Comparison of ENCODE assay signal across 15 cellular contexts in the genomic region with DNA sequence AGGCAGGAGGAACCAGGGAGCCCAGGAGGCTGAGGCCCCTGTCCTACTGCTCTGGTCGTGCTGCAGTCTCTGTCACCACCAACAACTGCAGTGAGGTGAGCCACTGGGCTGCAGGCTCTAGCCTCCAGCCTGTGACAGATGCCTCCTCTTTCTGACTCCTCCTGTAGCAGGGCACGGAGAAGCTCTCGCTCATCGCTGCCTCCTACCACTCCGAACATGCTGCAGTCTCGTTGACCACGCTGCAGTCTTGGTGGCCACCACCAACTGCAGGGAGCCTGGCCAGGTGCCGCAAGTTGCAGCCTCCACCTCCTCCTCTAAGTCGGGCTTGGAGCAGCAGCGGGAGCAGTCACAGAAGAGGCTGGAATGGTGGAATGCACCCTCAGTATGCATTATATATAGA.
"Had no signal": no experiment of that assay in that cellular context is flagged by ENCODE, and none has a peak within 500 bp of the region (broad histone marks: within the 10 kb centered on the region; RNA-seq: fewer than 3 reads in every experiment).

No MANE protein-coding gene starts in this region.

- H3K36me3 Mint-ChIP-seq: mesothelial cell of epicardium, natural killer cell had no signal

- H2AFZ ChIP-seq: hepatocyte had no signal

- H3K27ac ChIP-seq: dorsolateral prefrontal cortex, gastrocnemius medialis, hepatocyte, ovary, right atrium auricular region, stomach, thoracic aorta, transverse colon had no signal

- H3K4me3 Mint-ChIP-seq: mesothelial cell of epicardium, natural killer cell, neural crest cell had no signal

- H3K36me3 ChIP-seq: gastrocnemius medialis, ovary, right atrium auricular region, stomach, thoracic aorta, transverse colon had no signal

- H3K4me2 ChIP-seq: hepatocyte had no signal

- H3K4me1 Mint-ChIP-seq: neural crest cell had no signal

- H3K27me3 ChIP-seq: gastrocnemius medialis, ovary, right atrium auricular region, transverse colon had no signal

- H3K27ac Mint-ChIP-seq: mesothelial cell of epicardium, natural killer cell had no signal

- DNase-seq: cortex of kidney, gastrocnemius medialis, kidney glomerular epithelial cell had no signal

- H3K9me3 Mint-ChIP-seq: mesothelial cell of epicardium, natural killer cell had no signal

- H3K4me3 ChIP-seq: dorsolateral prefrontal cortex, gastrocnemius medialis, hepatocyte, ovary, right atrium auricular region, stomach, thoracic aorta, transverse colon had no signal

- FAIRE-seq: endometrium, small intestine had no signal

- H3K9me3 ChIP-seq: gastrocnemius medialis, ovary, right atrium auricular region, stomach, thoracic aorta, transverse colon had no signal
